18 cellular contexts compared by ENCODE assay signal in genomic region chr2:100194951-100195350, GRCh38. TPM values are rescaled to one million over a fixed set of nuclear protein-coding genes. Genes with fewer than 3 reads are reported as not detected.
DNase-seq lines count a peak whose midpoint lies in the region; ATAC-seq and TF ChIP-seq lines count a peak whose summit lies in the region.
"Had no signal": no experiment of that assay in that cellular context is flagged by ENCODE, and none has a peak within 500 bp of the region (broad histone marks: within the 10 kb centered on the region; RNA-seq: fewer than 3 reads in every experiment).

No MANE protein-coding gene starts in this region.

- H3K56ac ChIP-seq in IMR-90 (ENCODE audit: extremely low read depth, insufficient read depth, low read length) (no peak overlapping the region), H9 (ENCODE audit: insufficient read length, low read depth, low read length) (no peak overlapping the region)

- ATAC-seq in IMR-90 (ENCODE audit: low read depth), result no peak
- ATAC-seq in CD4-positive, alpha-beta T cell (ENCODE audit: poor library complexity), result no peak
- ATAC-seq: T-cell had no signal

- peaks cover 59% of the 10 kb centered on the region for H3K4me1 Mint-ChIP-seq in nephron
- peaks cover 8 to 18% of the 10 kb centered on the region in 2 experiments for H3K4me1 Mint-ChIP-seq in H9
- H3K4me1 Mint-ChIP-seq in CD4-positive, alpha-beta T cell (ENCODE audit: low read depth), result no peaks in the 10 kb centered on the region
- H3K4me1 Mint-ChIP-seq in CD8-positive, alpha-beta memory T cell, result no peaks in the 10 kb centered on the region
- H3K4me1 Mint-ChIP-seq: IgD-negative memory B cell, T-cell had no signal

- H3K4me1 ChIP-seq in IMR-90 (ENCODE audit: control insufficient read depth, insufficient read depth, low read length), result peaks cover 18% of the 10 kb centered on the region
- H3K4me1 ChIP-seq in H9 (ENCODE audit: insufficient read depth, low read length), result peaks cover 4% of the 10 kb centered on the region
- no peaks in the 10 kb centered on the region for H3K4me1 ChIP-seq in CD8-positive, alpha-beta memory T cell (ENCODE audit: insufficient read depth, low read length)

- H3K4me3 Mint-ChIP-seq in nephron, result no peak overlapping the region
- no peak overlapping the region for H3K4me3 Mint-ChIP-seq in H9
- no peak overlapping the region for H3K4me3 Mint-ChIP-seq in CD4-positive, alpha-beta T cell
- no peak overlapping the region for H3K4me3 Mint-ChIP-seq in CD8-positive, alpha-beta memory T cell
- H3K4me3 Mint-ChIP-seq: IgD-negative memory B cell, T-cell had no signal

- H3K4me2 ChIP-seq in IMR-90 (ENCODE audit: low read depth, low read length) (no peak overlapping the region), H9 (ENCODE audit: insufficient read depth, insufficient read length, low read length) (no peak overlapping the region)

- no TSS peak for BruUV-seq in IMR-90 (replicated peaks; lab: Mats Ljungman, UMichigan)

- H4K20me1 ChIP-seq in IMR-90 (ENCODE audit: insufficient read depth, low read length) (no peaks in the 10 kb centered on the region), H9 (ENCODE audit: control insufficient read depth, insufficient read depth, insufficient read length) (no peaks in the 10 kb centered on the region)

- peaks cover 4% of the 10 kb centered on the region for H3K36me3 Mint-ChIP-seq in nephron (ENCODE audit: low read depth)
- no peaks in the 10 kb centered on the region for H3K36me3 Mint-ChIP-seq in H9 (ENCODE audit: insufficient read depth in 1 of 3, low read depth in 3 of 3)
- no peaks in the 10 kb centered on the region for H3K36me3 Mint-ChIP-seq in CD4-positive, alpha-beta T cell (ENCODE audit: low read depth)
- no peaks in the 10 kb centered on the region for H3K36me3 Mint-ChIP-seq in CD8-positive, alpha-beta memory T cell
- H3K36me3 Mint-ChIP-seq: IgD-negative memory B cell, T-cell had no signal

- H4K91ac ChIP-seq in IMR-90 (ENCODE audit: insufficient read depth, low read depth, low read length), result no peak overlapping the region
- H4K91ac ChIP-seq in H9 (ENCODE audit: insufficient read length, low read depth, low read length), result no peak overlapping the region

- no peak for DNase-seq in IMR-90
- DNase-seq in NCI-H2171 (lab: John Stamatoyannopoulos, UW), result peak; percentile 30
- peak; percentile 29 for DNase-seq in NOMO-1 treated with dmso at 0.1 percent for 144 hours (lab: John Stamatoyannopoulos, UW; ENCODE audit: unreplicated experiment)
- DNase-seq in KG1 (lab: John Stamatoyannopoulos, UW), result no peak
- no peak for DNase-seq in H9
- no peak for DNase-seq in CD4-positive, alpha-beta T cell
- no peak for DNase-seq in CD8-positive, alpha-beta memory T cell
- DNase-seq: COR-L47, H7, NCI-H146, NCI-H2081, NCI-H446 treated with DMSO at 0.1 percent for 48 hours, Right ventricle myocardium superior, T-cell had no signal

- dilution Hi-C loops in IMR-90 (cut with HindIII; ENCODE audit: low sequenced_read_pairs, unreplicated experiment), result no loop called here

- H3K79me1 ChIP-seq in IMR-90 (ENCODE audit: low read depth in 1 of 2, low read length in 2 of 2) (no peaks in the 10 kb centered on the region), H9 (ENCODE audit: insufficient read depth, low read depth, low read length, poor library complexity, severe bottlenecking) (no peaks in the 10 kb centered on the region)

- H2BK5ac ChIP-seq in IMR-90 (ENCODE audit: low read depth, low read length, poor library complexity, severe bottlenecking) (no peak overlapping the region), H9 (ENCODE audit: insufficient read length, low read length) (no peak overlapping the region)

- H3K9ac ChIP-seq in IMR-90 (ENCODE audit: low read depth, low read length) (no peak overlapping the region), H9 (ENCODE audit: extremely low read depth, insufficient read length, low read length) (no peak overlapping the region)

- H3K27ac ChIP-seq in IMR-90 (ENCODE audit: insufficient read depth, low read length) (no peak overlapping the region), H9 (ENCODE audit: insufficient read length, low read depth, low read length) (no peak overlapping the region)
- H3K27ac ChIP-seq in CD4-positive, alpha-beta T cell (ENCODE audit: low read depth, low read length), result no peak overlapping the region
- no peak overlapping the region for H3K27ac ChIP-seq in CD8-positive, alpha-beta memory T cell (ENCODE audit: low read depth, low read length)
- H3K27ac ChIP-seq: C4-2B, SK-N-MC had no signal

- peaks cover 6% of the 10 kb centered on the region for H3K9me3 Mint-ChIP-seq in nephron
- H3K9me3 Mint-ChIP-seq in H9, result no peaks in the 10 kb centered on the region
- H3K9me3 Mint-ChIP-seq in CD4-positive, alpha-beta T cell, result no peaks in the 10 kb centered on the region
- H3K9me3 Mint-ChIP-seq in CD8-positive, alpha-beta memory T cell, result no peaks in the 10 kb centered on the region
- H3K9me3 Mint-ChIP-seq: T-cell had no signal

- no peak for TF ChIP-seq CTCF in IMR-90 (conservative IDR thresholded peaks at IDR 0.05; ENCODE audit: low read depth, low read length)
- TF ChIP-seq CTCF in nephron (IDR thresholded peaks at IDR 0.05; ENCODE audit: unreplicated experiment in 3 of 3), result no peak
- TF ChIP-seq CTCF in H9 (conservative IDR thresholded peaks at IDR 0.05), result no peak
- TF ChIP-seq CTCF in CD4-positive, alpha-beta T cell (IDR thresholded peaks at IDR 0.05), result no peak

- no peak overlapping the region for H2AK5ac ChIP-seq in IMR-90 (ENCODE audit: low read depth, low read length)
- H2AK5ac ChIP-seq in H9 (ENCODE audit: insufficient read length, low read length), result no peak overlapping the region

- no peaks in the 10 kb centered on the region for H3K36me3 ChIP-seq in IMR-90 (ENCODE audit: control insufficient read depth, insufficient read depth, low read length)
- H3K36me3 ChIP-seq in CD8-positive, alpha-beta memory T cell (ENCODE audit: insufficient read depth, low read length), result no peaks in the 10 kb centered on the region

- no peak overlapping the region for H2AK9ac ChIP-seq in IMR-90 (replicated peaks; ENCODE audit: low read depth, low read length, poor library complexity)

- no peaks in the 10 kb centered on the region for H3K23me2 ChIP-seq in H9 (ENCODE audit: insufficient read length, low read depth, low read length, poor library complexity, severe bottlenecking)

- no CpG with 5 or more reads among the region's 3 CpGs for WGBS in IMR-90 (ENCODE audit: extremely low coverage in 2 of 2, insufficient read length in 1 of 2), 2 experiments
- WGBS in H9 (ENCODE audit: extremely low coverage, insufficient read length, low lambda C conversion rate), result no CpG with 5 or more reads among the region's 3 CpGs

- H2BK20ac ChIP-seq in IMR-90 (ENCODE audit: low read depth, low read length) (no peak overlapping the region), H9 (ENCODE audit: low read depth, low read length, poor library complexity, severe bottlenecking) (no peak overlapping the region)

- H3K4me3 ChIP-seq in IMR-90 (ENCODE audit: insufficient read depth, low read depth, low read length), result no peak overlapping the region
- no peak overlapping the region for H3K4me3 ChIP-seq in CD8-positive, alpha-beta memory T cell (ENCODE audit: low read length)
- H3K4me3 ChIP-seq: SK-N-MC had no signal

- H3K4ac ChIP-seq in IMR-90 (ENCODE audit: low read depth, low read length), result no peak overlapping the region
- H3K4ac ChIP-seq in H9 (ENCODE audit: low read depth, low read length), result no peak overlapping the region

- in situ Hi-C loops in IMR-90 (cut with MboI; ENCODE audit: low sequenced_read_pairs), result no loop called here

- H4K8ac ChIP-seq in IMR-90 (ENCODE audit: low read depth in 2 of 2, low read length in 2 of 2) (no peak overlapping the region), H9 (replicated peaks; ENCODE audit: insufficient read length, low read depth, low read length) (no peak overlapping the region)

- H3K23ac ChIP-seq in IMR-90 (ENCODE audit: low read depth, low read length) (no peak overlapping the region), H9 (ENCODE audit: insufficient read length, low read depth, low read length) (no peak overlapping the region)

- peak overlapping the region in 2 of 3 experiments; percentile 11 to 98 for H3K27ac Mint-ChIP-seq in nephron
- no peak overlapping the region for H3K27ac Mint-ChIP-seq in H9
- no peak overlapping the region for H3K27ac Mint-ChIP-seq in CD4-positive, alpha-beta T cell
- H3K27ac Mint-ChIP-seq in CD8-positive, alpha-beta memory T cell, result no peak overlapping the region
- H3K27ac Mint-ChIP-seq: IgD-negative memory B cell, T-cell had no signal

- intact Hi-C loops in IMR-90 (cut with micrococcal nuclease), result no loop called here
- intact Hi-C loops in CD4-positive, alpha-beta T cell (cut with DNase I, micrococcal nuclease), result no loop called here

- H3K9me3 ChIP-seq in IMR-90 (ENCODE audit: control insufficient read depth, insufficient read depth, low read length) (no peaks in the 10 kb centered on the region), H9 (ENCODE audit: control insufficient read depth, low read depth, low read length) (no peaks in the 10 kb centered on the region)
- H3K9me3 ChIP-seq in CD4-positive, alpha-beta T cell (ENCODE audit: control insufficient read depth, low read length), result no peaks in the 10 kb centered on the region
- no peaks in the 10 kb centered on the region for H3K9me3 ChIP-seq in CD8-positive, alpha-beta memory T cell (ENCODE audit: low read length)

- TF ChIP-seq POLR2A in IMR-90 (IDR thresholded peaks at IDR 0.05; ENCODE audit: low read depth, low read length), result no peak

- H3K27me3 ChIP-seq in IMR-90 (ENCODE audit: control insufficient read depth, insufficient read depth, low read length), result no peaks in the 10 kb centered on the region
- H3K27me3 ChIP-seq in H9 (ENCODE audit: insufficient read depth, low read length), result no peaks in the 10 kb centered on the region
- no peaks in the 10 kb centered on the region for H3K27me3 ChIP-seq in CD4-positive, alpha-beta T cell (ENCODE audit: control insufficient read depth, insufficient read depth, low read length)
- no peaks in the 10 kb centered on the region for H3K27me3 ChIP-seq in CD8-positive, alpha-beta memory T cell (ENCODE audit: insufficient read depth, low read length, poor library complexity, severe bottlenecking)

- H2BK15ac ChIP-seq in IMR-90 (ENCODE audit: low read depth, low read length) (no peak overlapping the region), H9 (ENCODE audit: low read depth, low read length) (no peak overlapping the region)

- H3K9me1 ChIP-seq in IMR-90 (ENCODE audit: insufficient read depth, low read length), result peaks cover 3% of the 10 kb centered on the region; the same call in 1 of the 2 replicates

- no peaks in the 10 kb centered on the region for H3K79me2 ChIP-seq in H9 (ENCODE audit: insufficient read depth, low read length)

- no peak overlapping the region for H3T11ph ChIP-seq in H9 (ENCODE audit: low read length)

- H2AFZ ChIP-seq in IMR-90 (replicated peaks; ENCODE audit: low read length, poor library complexity) (peak overlapping the region; percentile 56), H9 (ENCODE audit: low read length) (no peak overlapping the region)

- H3K18ac ChIP-seq in IMR-90 (ENCODE audit: low read depth, low read length) (no peak overlapping the region), H9 (ENCODE audit: insufficient read length, low read depth, low read length) (no peak overlapping the region)

- H2BK120ac ChIP-seq in IMR-90 (ENCODE audit: low read depth, low read length), result no peak overlapping the region
- no peak overlapping the region for H2BK120ac ChIP-seq in H9 (ENCODE audit: low read depth, low read length, poor library complexity, severe bottlenecking)

- CTCF ChIA-PET in IMR-90 (lab: Yijun Ruan, JAX), result no interaction called here
- CTCF ChIA-PET in CD4-positive, alpha-beta T cell (lab: Charles Lee), result no interaction called here
- CTCF ChIA-PET in CD8-positive, alpha-beta memory T cell (lab: Charles Lee), result no interaction called here

- no peak overlapping the region for H3K14ac ChIP-seq in IMR-90 (replicated peaks; ENCODE audit: low read depth, low read length)
- no peak overlapping the region for H3K14ac ChIP-seq in H9 (ENCODE audit: insufficient read depth, low read length)

- no peak overlapping the region for H2BK12ac ChIP-seq in H9 (ENCODE audit: insufficient read length, low read depth, low read length)

- POLR2A ChIA-PET in IMR-90 (lab: Charles Lee; ENCODE audit: unreplicated experiment), result no interaction called here
- POLR2A ChIA-PET in CD4-positive, alpha-beta T cell (lab: Charles Lee), result no interaction called here
- POLR2A ChIA-PET in CD8-positive, alpha-beta memory T cell (lab: Charles Lee), result no interaction called here

- H3K27me3 Mint-ChIP-seq in nephron (ENCODE audit: low read depth) (no peaks in the 10 kb centered on the region), H9 (ENCODE audit: low read depth) (peaks cover 35% of the 10 kb centered on the region)
- no peaks in the 10 kb centered on the region for H3K27me3 Mint-ChIP-seq in CD4-positive, alpha-beta T cell
- H3K27me3 Mint-ChIP-seq in CD8-positive, alpha-beta memory T cell, result peaks cover 6 to 11% of the 10 kb centered on the region in 2 donors
- H3K27me3 Mint-ChIP-seq: T-cell had no signal

- H4K5ac ChIP-seq in IMR-90 (ENCODE audit: low read depth, low read length) (no peak overlapping the region), H9 (ENCODE audit: insufficient read length, low read depth, low read length) (no peak overlapping the region)

- TF ChIP-seq RAD21 in IMR-90 (IDR thresholded peaks at IDR 0.05; ENCODE audit: low read length), result no peak

RNA-seq across cellular contexts. Expression of gene AFF3, which starts 52.6 kb away (rescaled TPM):
- 13.9 and 14.3 TPM in 2 replicates for total RNA-seq in IMR-90 (2012; rRNA removed)
- 11.8 and 12.9 TPM in 2 replicates for polyA plus RNA-seq in IMR-90 (2012; rRNA removed)
- 6.9 and 9.7 TPM in 2 replicates for polyA plus RNA-seq in IMR-90 (2012; cell fraction: cytosol; rRNA removed)
- polyA plus RNA-seq in IMR-90 (2012; cell fraction: nucleus; rRNA removed; ENCODE audit: low replicate concordance), result 19.3 and 34.3 TPM in 2 replicates
- 0.15 and 0.22 TPM in 2 replicates for total RNA-seq in H9 (2021)
- 10 to 100 TPM; 15.4 to 15.7 TPM for total RNA-seq in CD4-positive, alpha-beta T cell
- total RNA-seq in CD8-positive, alpha-beta memory T cell, result under 1 TPM; 0.48 to 0.53 TPM
- 1.3 TPM for polyA plus RNA-seq in CD8-positive, alpha-beta memory T cell

Comparison
In these comparisons a context has a peak if more than half of its experiments do, and no peak if none do; other contexts are left out.
1. DNase-seq: peak in NCI-H2171 (single experiment) and NOMO-1 treated with dmso at 0.1 percent for 144 hours (single experiment); none in IMR-90 (single experiment), KG1 (single experiment), H9 (single experiment), CD4-positive, alpha-beta T cell (0 of 10) and CD8-positive, alpha-beta memory T cell (0 of 5).
2. H3K27ac Mint-ChIP-seq: peak in nephron (2 of 3); none in H9 (0 of 3), CD4-positive, alpha-beta T cell (single experiment) and CD8-positive, alpha-beta memory T cell (0 of 8).